In genomic region chr19:7242601-7243258, GRCh38 we compare ENCODE assay signal across 11 cellular contexts. TPM values are rescaled to one million over a fixed set of nuclear protein-coding genes. Genes with fewer than 3 reads are reported as not detected.
A peak's percentile ranks its signal among the peaks of the same experiment; 100 is the strongest.
DNase-seq lines count a peak whose midpoint lies in the region; ATAC-seq, FAIRE-seq and TF ChIP-seq lines count a peak whose summit lies in the region.
"Had no signal": no experiment of that assay in that cellular context is flagged by ENCODE, and none has a peak within 500 bp of the region (broad histone marks: within the 10 kb centered on the region; RNA-seq: fewer than 3 reads in every experiment).

No MANE protein-coding gene starts in this region.

- H3K4me2 ChIP-seq in astrocyte (ENCODE audit: low read length): peak overlapping the region; percentile 66

- FAIRE-seq in astrocyte (lab: Jason Lieb, UNC): peak; percentile 50

- peak overlapping the region; percentile 66 for H3K27ac ChIP-seq in astrocyte (ENCODE audit: low read depth, low read length)
- peak overlapping the region; percentile 33 to 56 for H3K27ac ChIP-seq in left lung

- intact Hi-C loops in left lung (cut with DNase I): no loop called here

- H3K36me3 ChIP-seq in astrocyte (ENCODE audit: insufficient read depth, low read length) (no peaks in the 10 kb centered on the region), left lung (no peaks in the 10 kb centered on the region)

- no peak overlapping the region for H3K27ac Mint-ChIP-seq in astrocyte (ENCODE audit: unreplicated experiment)
- H3K27ac Mint-ChIP-seq: CD4-positive, alpha-beta memory T cell had no signal

- H3K27me3 Mint-ChIP-seq in astrocyte (ENCODE audit: low read depth, unreplicated experiment): no peaks in the 10 kb centered on the region

- ATAC-seq in left lung (peak; percentile 24), HG03095 (IDR thresholded peaks at IDR 0.05; ENCODE audit: unreplicated experiment) (no peak)

- no peaks in the 10 kb centered on the region for H3K36me3 Mint-ChIP-seq in astrocyte (ENCODE audit: low read depth, unreplicated experiment)
- H3K36me3 Mint-ChIP-seq: CD4-positive, alpha-beta memory T cell had no signal

- H3K79me2 ChIP-seq in astrocyte (ENCODE audit: insufficient read depth, low read length): no peaks in the 10 kb centered on the region

- peaks cover 11% of the 10 kb centered on the region for H3K9me3 Mint-ChIP-seq in astrocyte (ENCODE audit: unreplicated experiment)

- H3K4me3 ChIP-seq in HFF-Myc (replicated peaks; ENCODE audit: low read depth, low read length): no peak overlapping the region
- no peak overlapping the region for H3K4me3 ChIP-seq in astrocyte (ENCODE audit: insufficient read depth, low read depth, low read length)
- H3K4me3 ChIP-seq in left lung: no peak overlapping the region

- H3K4me1 ChIP-seq in astrocyte (ENCODE audit: insufficient read depth, low read length) (peaks cover 5% of the 10 kb centered on the region), left lung (no peaks in the 10 kb centered on the region)

- peak overlapping the region; percentile 65 for H3K9ac ChIP-seq in astrocyte (ENCODE audit: low read length)

- no peaks in the 10 kb centered on the region for H4K20me1 ChIP-seq in astrocyte (ENCODE audit: insufficient read depth, low read length)

- TF ChIP-seq CTCF in AG09319 (IDR thresholded peaks at IDR 0.05; ENCODE audit: low read depth, low read length): no peak
- no peak for TF ChIP-seq CTCF in HFF-Myc (IDR thresholded peaks at IDR 0.05; ENCODE audit: low read depth, low read length, missing control alignments)
- no peak for TF ChIP-seq CTCF in astrocyte (IDR thresholded peaks at IDR 0.05; ENCODE audit: insufficient read depth, low read depth, low read length)
- TF ChIP-seq CTCF in left lung (IDR thresholded peaks at IDR 0.05): no peak

- H3K4me3 Mint-ChIP-seq in astrocyte (ENCODE audit: unreplicated experiment): no peak overlapping the region
- H3K4me3 Mint-ChIP-seq: CD4-positive, alpha-beta memory T cell had no signal

- DNase-seq in AG09319 (ENCODE audit: extremely low read depth, low read depth) (peak; percentile 40), HFF-Myc (ENCODE audit: extremely low read depth, low read depth) (peak; percentile 27), astrocyte (ENCODE audit: low read depth) (peak; percentile 72), left lung (no peak), cerebellar cortex (ENCODE audit: low spot score) (no peak), KG1 (lab: John Stamatoyannopoulos, UW) (no peak)
- no peak for DNase-seq in stimulated activated CD4-positive, alpha-beta T cell treated with anti-CD3 and anti-CD28 coated beads, Interleukin-15, amount 100 ng/mL, for 24 hours
- DNase-seq: CD4-positive, alpha-beta memory T cell; central memory CD4-positive, alpha-beta T cell; SW 1271 had no signal

- peaks cover 2% of the 10 kb centered on the region for H3K4me1 Mint-ChIP-seq in astrocyte (ENCODE audit: low read depth, unreplicated experiment)

- H2AFZ ChIP-seq in astrocyte (ENCODE audit: low read depth, low read length): no peak overlapping the region

- no peaks in the 10 kb centered on the region for H3K27me3 ChIP-seq in astrocyte (ENCODE audit: insufficient read depth, low read length)
- H3K27me3 ChIP-seq in left lung: no peaks in the 10 kb centered on the region

- H3K9me3 ChIP-seq in astrocyte (ENCODE audit: insufficient read depth, low read depth, low read length) (no peaks in the 10 kb centered on the region), left lung (peaks cover 0 to 6% of the 10 kb centered on the region in 2 donors)

RNA-seq across cellular contexts. Expression of gene INSR, which starts 51.5 kb away (rescaled TPM):
- 7.9 and 9.2 TPM in 2 replicates for total RNA-seq in astrocyte
- 10 to 100 TPM; 21.2 to 22.8 TPM for total RNA-seq in left lung

Comparison
In these comparisons a context has a peak if more than half of its experiments do, and no peak if none do; other contexts are left out.
1. DNase-seq: peak in AG09319 (single experiment), HFF-Myc (single experiment) and astrocyte (single experiment); none in left lung (0 of 2), cerebellar cortex (single experiment), stimulated activated CD4-positive, alpha-beta T cell treated with anti-CD3 and anti-CD28 coated beads, Interleukin-15, amount 100 ng/mL, for 24 hours (single experiment) and KG1 (single experiment).